9 cellular contexts compared by ENCODE assay signal in genomic region chr11:57457643-57458023, GRCh38. TPM values are rescaled to one million over a fixed set of nuclear protein-coding genes. Genes with fewer than 3 reads are reported as not detected.
DNase-seq lines count a peak whose midpoint lies in the region; ATAC-seq and TF ChIP-seq lines count a peak whose summit lies in the region.
"Had no signal": no experiment of that assay in that cellular context is flagged by ENCODE, and none has a peak within 500 bp of the region (broad histone marks: within the 10 kb centered on the region; RNA-seq: fewer than 3 reads in every experiment).

No MANE protein-coding gene starts in this region.

- CTCF ChIA-PET in activated CD8-positive, alpha-beta memory T cell treated with anti-CD3 and anti-CD28 coated beads, Interleukin-2, amount 10 ng/mL, durations not matched to agents 7 days and 5 days (lab: Charles Lee), result interaction anchor here (1.0 to 9.4 kb wide), 53 partner anchors 8 to 1074 kb away, joined by 3 to 178 read pairs (median 6); partner anchors contain the start of genes MED19, P2RX3, SLC43A1 and SLC43A3
- CTCF ChIA-PET in mammary epithelial cell (lab: Charles Lee; ENCODE audit: low non-redundant PET), result interaction anchor here (0.5 to 1.3 kb wide), 6 partner anchors 58 to 303 kb away, joined by 3 to 11 read pairs (median 4); partner anchors contain the start of gene SLC43A1

- peaks cover 20% of the 10 kb centered on the region for H3K4me1 ChIP-seq in mammary epithelial cell (ENCODE audit: insufficient read depth, low read length)

- H3K36me3 Mint-ChIP-seq in activated CD8-positive, alpha-beta memory T cell treated with anti-CD3 and anti-CD28 coated beads, Interleukin-2, amount 10 ng/mL, durations not matched to agents 7 days and 5 days, result no peaks in the 10 kb centered on the region
- H3K36me3 Mint-ChIP-seq in stimulated activated naive CD8-positive, alpha-beta T cell treated with anti-CD3 and anti-CD28 coated beads, Interleukin-15, Interleukin-2, amounts not matched to agents 100 ng/mL and 50 ng/mL, for 24 hours (ENCODE audit: low read depth), result no peaks in the 10 kb centered on the region

- peaks cover 16% of the 10 kb centered on the region for H3K27me3 ChIP-seq in mammary epithelial cell (ENCODE audit: insufficient read depth, low read length)

- no peak overlapping the region for H3K27ac ChIP-seq in mammary epithelial cell (ENCODE audit: insufficient read depth, low read depth, low read length)
- H3K27ac ChIP-seq: Peyer's patch had no signal

- no peaks in the 10 kb centered on the region for H3K9me3 Mint-ChIP-seq in activated CD8-positive, alpha-beta memory T cell treated with anti-CD3 and anti-CD28 coated beads, Interleukin-2, amount 10 ng/mL, durations not matched to agents 7 days and 5 days (ENCODE audit: low read depth)
- no peaks in the 10 kb centered on the region for H3K9me3 Mint-ChIP-seq in stimulated activated naive CD8-positive, alpha-beta T cell treated with anti-CD3 and anti-CD28 coated beads, Interleukin-15, Interleukin-2, amounts not matched to agents 100 ng/mL and 50 ng/mL, for 24 hours

- no peak for DNase-seq in activated CD8-positive, alpha-beta memory T cell treated with anti-CD3 and anti-CD28 coated beads, Interleukin-2, amount 10 ng/mL, durations not matched to agents 7 days and 5 days
- no peak for DNase-seq in activated CD8-positive, alpha-beta memory T cell treated with anti-CD3 and anti-CD28 coated beads, Interleukin-2, amount 50 U/mL, for 4 hours
- DNase-seq in mammary epithelial cell, result no peak
- no peak for DNase-seq in NCI-H146 (lab: John Stamatoyannopoulos, UW)
- DNase-seq in DMS53 treated with DMSO at 0.1 percent for 48 hours (lab: John Stamatoyannopoulos, UW; ENCODE audit: unreplicated experiment), result no peak
- no peak for DNase-seq in GOT3 (lab: John Stamatoyannopoulos, UW)

- no peaks in the 10 kb centered on the region for H4K20me1 ChIP-seq in mammary epithelial cell (ENCODE audit: insufficient read depth, low read length)

- H3K9me3 ChIP-seq in mammary epithelial cell (replicated peaks; ENCODE audit: insufficient read depth, low read length), result no peaks in the 10 kb centered on the region
- H3K9me3 ChIP-seq: Peyer's patch had no signal

- peak; percentile 15 for ATAC-seq in activated CD8-positive, alpha-beta memory T cell treated with anti-CD3 and anti-CD28 coated beads, Interleukin-2, amount 10 ng/mL, durations not matched to agents 7 days and 5 days
- peak; percentile 27 for ATAC-seq in HG03135 (IDR thresholded peaks at IDR 0.05; ENCODE audit: unreplicated experiment)

- TF ChIP-seq CTCF in mammary epithelial cell (conservative IDR thresholded peaks at IDR 0.05 in 1 of 2, IDR thresholded peaks at IDR 0.05 in 1 of 2; ENCODE audit: extremely low read depth in 1 of 2, insufficient read depth in 1 of 2, low read depth in 1 of 2, low read length in 2 of 2), result no peak

- no peak overlapping the region for H3K4me3 Mint-ChIP-seq in activated CD8-positive, alpha-beta memory T cell treated with anti-CD3 and anti-CD28 coated beads, Interleukin-2, amount 10 ng/mL, durations not matched to agents 7 days and 5 days
- peak overlapping the region; percentile 57 for H3K4me3 Mint-ChIP-seq in stimulated activated naive CD8-positive, alpha-beta T cell treated with anti-CD3 and anti-CD28 coated beads, Interleukin-15, Interleukin-2, amounts not matched to agents 100 ng/mL and 50 ng/mL, for 24 hours

- dilution Hi-C loops in mammary epithelial cell (cut with HindIII; ENCODE audit: low sequenced_read_pairs), result no loop called here

- H3K4me3 ChIP-seq in mammary epithelial cell (replicated peaks in 1 of 3; ENCODE audit: insufficient read depth in 1 of 3, low read depth in 2 of 3, low read length in 3 of 3), result no peak overlapping the region

- no peaks in the 10 kb centered on the region for H3K36me3 ChIP-seq in mammary epithelial cell (ENCODE audit: insufficient read depth, low read length)
- H3K36me3 ChIP-seq: Peyer's patch had no signal

- 0% methylated on average over 6 of the region's 7 CpGs for whole genome bisulfite sequencing in mammary epithelial cell (ENCODE audit: low coverage, missing lambda C conversion rate)

- H3K79me2 ChIP-seq in mammary epithelial cell (ENCODE audit: insufficient read depth, low read length), result no peaks in the 10 kb centered on the region

- H3K9ac ChIP-seq in mammary epithelial cell (ENCODE audit: insufficient read depth, low read length), result no peak overlapping the region

- H3K4me2 ChIP-seq in mammary epithelial cell (ENCODE audit: insufficient read depth, low read depth, low read length), result peak overlapping the region; percentile 20

- no peak overlapping the region for H3K27ac Mint-ChIP-seq in activated CD8-positive, alpha-beta memory T cell treated with anti-CD3 and anti-CD28 coated beads, Interleukin-2, amount 10 ng/mL, durations not matched to agents 7 days and 5 days
- H3K27ac Mint-ChIP-seq in stimulated activated naive CD8-positive, alpha-beta T cell treated with anti-CD3 and anti-CD28 coated beads, Interleukin-15, Interleukin-2, amounts not matched to agents 100 ng/mL and 50 ng/mL, for 24 hours, result peak overlapping the region; percentile 52

- in situ Hi-C loops in mammary epithelial cell (cut with MboI; ENCODE audit: low sequenced_read_pairs in 2 of 2), result loop anchor here in 1 of 2 donors (10.0 kb wide), 3 partner anchors 67 to 187 kb away; partner anchors contain the start of gene YPEL4

- intact Hi-C loops in mammary epithelial cell (cut with micrococcal nuclease), result loop anchor here (1.0 to 5.0 kb wide), 8 partner anchors 23 to 1055 kb away; partner anchors contain the start of gene SLC43A3

- H3K27me3 Mint-ChIP-seq in activated CD8-positive, alpha-beta memory T cell treated with anti-CD3 and anti-CD28 coated beads, Interleukin-2, amount 10 ng/mL, durations not matched to agents 7 days and 5 days, result peaks cover 44% of the 10 kb centered on the region
- H3K27me3 Mint-ChIP-seq in stimulated activated naive CD8-positive, alpha-beta T cell treated with anti-CD3 and anti-CD28 coated beads, Interleukin-15, Interleukin-2, amounts not matched to agents 100 ng/mL and 50 ng/mL, for 24 hours, result peaks cover 22% of the 10 kb centered on the region

- H3K4me1 Mint-ChIP-seq in activated CD8-positive, alpha-beta memory T cell treated with anti-CD3 and anti-CD28 coated beads, Interleukin-2, amount 10 ng/mL, durations not matched to agents 7 days and 5 days, result peaks cover 24% of the 10 kb centered on the region
- peaks cover 23% of the 10 kb centered on the region for H3K4me1 Mint-ChIP-seq in stimulated activated naive CD8-positive, alpha-beta T cell treated with anti-CD3 and anti-CD28 coated beads, Interleukin-15, Interleukin-2, amounts not matched to agents 100 ng/mL and 50 ng/mL, for 24 hours (ENCODE audit: low read depth)

- BruUV-seq in mammary epithelial cell (replicated peaks; lab: Mats Ljungman, UMichigan), result no TSS peak

- H2AFZ ChIP-seq in mammary epithelial cell (ENCODE audit: low read depth, low read length), result no peak overlapping the region

RNA-seq across cellular contexts. Expression of gene RTN4RL2, which starts 2.7 kb away (rescaled TPM):
- total RNA-seq in activated CD8-positive, alpha-beta memory T cell treated with anti-CD3 and anti-CD28 coated beads, Interleukin-2, amount 10 ng/mL, durations not matched to agents 7 days and 5 days, result not detected
- total RNA-seq in mammary epithelial cell, result under 1 TPM; 0.31 to 0.33 TPM
- polyA plus RNA-seq in mammary epithelial cell, result 0.06 TPM
- 0.21 TPM for polyA minus RNA-seq in mammary epithelial cell

RNA-seq across cellular contexts. Expression of gene SLC43A3, which starts 30.7 kb away (rescaled TPM):
- total RNA-seq in activated CD8-positive, alpha-beta memory T cell treated with anti-CD3 and anti-CD28 coated beads, Interleukin-2, amount 10 ng/mL, durations not matched to agents 7 days and 5 days, result 100 to 1,000 TPM; 106 to 117 TPM
- 10 to 100 TPM; 22.7 to 27.6 TPM for total RNA-seq in mammary epithelial cell
- polyA plus RNA-seq in mammary epithelial cell, result 105 TPM
- 69.4 TPM for polyA minus RNA-seq in mammary epithelial cell

RNA-seq across cellular contexts. Expression of gene SLC43A1, which starts 57.9 kb away (rescaled TPM):
- 10 to 100 TPM; 24.6 to 25.8 TPM for total RNA-seq in activated CD8-positive, alpha-beta memory T cell treated with anti-CD3 and anti-CD28 coated beads, Interleukin-2, amount 10 ng/mL, durations not matched to agents 7 days and 5 days
- total RNA-seq in mammary epithelial cell, result 1 to 10 TPM; 1.4 to 2.2 TPM
- polyA plus RNA-seq in mammary epithelial cell, result 0.48 TPM
- not detected for polyA minus RNA-seq in mammary epithelial cell

Comparison
In these comparisons a context has a peak if more than half of its experiments do, and no peak if none do; other contexts are left out.
1. RNA of gene SLC43A1, which starts 57.9 kb away (total RNA-seq): 24.6 to 25.8 TPM in activated CD8-positive, alpha-beta memory T cell treated with anti-CD3 and anti-CD28 coated beads, Interleukin-2, amount 10 ng/mL, durations not matched to agents 7 days and 5 days; 1.4 to 2.2 TPM in mammary epithelial cell; every median in the first group is over 4 times any median in the second.